Comparison of ENCODE assay signal across 1 cellular context in genomic region chr18:58004317-58004716, GRCh38.
TF ChIP-seq lines count a peak whose summit lies in the region.

No MANE protein-coding gene starts in this region.

TF ChIP-seq in IMR-90, 13 proteins besides CTCF, POLR2A, EP300 and RAD21:
- TF ChIP-seq BHLHE40 (IDR thresholded peaks at IDR 0.05; ENCODE audit: low read depth, low read length) = 0 out of 2 replicates have a peak, but pooled peaks have one; percentile 3
- TF ChIP-seq FOS (IDR thresholded peaks at IDR 0.05; ENCODE audit: low read depth, low read length) = peak; percentile 74
- TF ChIP-seq SMC3 (IDR thresholded peaks at IDR 0.05; ENCODE audit: low read depth, low read length) = no peak
